In the genomic region with DNA sequence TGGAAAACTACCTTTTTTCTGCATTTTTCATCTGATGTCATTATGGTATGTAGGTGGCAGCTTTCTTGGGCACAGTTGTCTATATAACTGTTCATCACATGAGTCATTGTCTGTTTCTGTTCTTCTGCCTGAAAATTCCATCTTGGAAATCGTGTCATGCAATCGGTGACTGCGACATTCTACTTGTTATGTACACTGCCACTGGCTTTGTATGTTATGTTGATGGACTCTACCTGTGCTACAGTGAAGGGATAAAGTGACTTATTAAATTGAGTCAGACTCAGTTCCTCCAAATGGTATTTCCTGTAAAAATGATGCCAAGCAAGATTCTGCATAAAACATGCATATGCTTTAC, we compare ENCODE assay signal across 10 cellular contexts. TPM values are rescaled to one million over a fixed set of nuclear protein-coding genes. Genes with fewer than 3 reads are reported as not detected.
DNase-seq lines count a peak whose midpoint lies in the region; ATAC-seq and TF ChIP-seq lines count a peak whose summit lies in the region.
"Had no signal": no experiment of that assay in that cellular context is flagged by ENCODE, and none has a peak within 500 bp of the region (broad histone marks: within the 10 kb centered on the region; RNA-seq: fewer than 3 reads in every experiment).

No MANE protein-coding gene starts in this region.

- H3K9me3 ChIP-seq in upper lobe of left lung, result no peaks in the 10 kb centered on the region

- H3K4me1 ChIP-seq in upper lobe of left lung, result peaks cover 23 to 71% (median 66%) of the 10 kb centered on the region in 4 donors

- POLR2A ChIA-PET in HEK293T (lab: Yijun Ruan, JAX), result interaction anchor here (1.1 kb wide), 1 partner anchor 8 kb away, joined by 5 read pairs; no protein-coding TSS in a partner anchor

- intact Hi-C loops in activated naive CD4-positive, alpha-beta T cell treated with anti-CD3 and anti-CD28 coated beads for 36 hours (cut with micrococcal nuclease), result loop anchor here (5.0 to 10.0 kb wide), 2 partner anchors 310 to 1363 kb away; partner anchors contain the start of gene NFYC
- intact Hi-C loops in activated T-helper 1 cell treated with anti-CD3 and anti-CD28 coated beads, Interleukin-12 subunit alpha, Interleukin-12 subunit beta, Interleukin-2, Interleukin-4 antibody, amounts not matched to agents 30 ng/mL and 10 ng/mL and 1 ng/mL, durations not matched to agents 14 hours and 24 hours and 36 hours (cut with micrococcal nuclease), result loop anchor here (10.0 kb wide), 1 partner anchor 427 kb away; the partner anchor contains the start of gene MFSD2A

- H3K36me3 ChIP-seq in upper lobe of left lung, result no peaks in the 10 kb centered on the region

- H3K36me3 Mint-ChIP-seq in activated naive CD4-positive, alpha-beta T cell treated with anti-CD3 and anti-CD28 coated beads for 36 hours (ENCODE audit: low read depth), result peaks cover 83% of the 10 kb centered on the region
- H3K36me3 Mint-ChIP-seq in activated T-helper 1 cell treated with anti-CD3 and anti-CD28 coated beads, Interleukin-12 subunit alpha, Interleukin-12 subunit beta, Interleukin-2, Interleukin-4 antibody, amounts not matched to agents 30 ng/mL and 10 ng/mL and 1 ng/mL, durations not matched to agents 14 hours and 24 hours and 36 hours (ENCODE audit: low read depth), result peaks cover 43% of the 10 kb centered on the region
- peaks cover 28% of the 10 kb centered on the region for H3K36me3 Mint-ChIP-seq in memory B cell

- TF ChIP-seq EP300 in upper lobe of left lung (IDR thresholded peaks at IDR 0.05), result no peak

- CTCF ChIA-PET in activated naive CD4-positive, alpha-beta T cell treated with anti-CD3 and anti-CD28 coated beads for 36 hours (lab: Charles Lee), result interaction anchor here (1.0 to 3.8 kb wide), 6 partner anchors 11 to 67 kb away, joined by 3 to 16 read pairs (median 6); no protein-coding TSS in a partner anchor
- CTCF ChIA-PET in HEK293T (lab: Yijun Ruan, JAX), result interaction anchor here (0.7 to 1.9 kb wide), 3 partner anchors 23 to 238 kb away, joined by 3 to 7 read pairs (median 4); no protein-coding TSS in a partner anchor

- DNase-seq in activated naive CD4-positive, alpha-beta T cell treated with anti-CD3 and anti-CD28 coated beads for 36 hours, result no peak
- DNase-seq in activated naive CD4-positive, alpha-beta T cell treated with anti-CD3 and anti-CD28 coated beads, Interleukin-2, amount 50 U/mL, for 16 hours, result no peak
- DNase-seq in activated T-helper 1 cell treated with anti-CD3 and anti-CD28 coated beads, Interleukin-12 subunit alpha, Interleukin-12 subunit beta, Interleukin-2, Interleukin-4 antibody, amounts not matched to agents 30 ng/mL and 10 ng/mL and 1 ng/mL, durations not matched to agents 14 hours and 24 hours and 36 hours (ENCODE audit: low spot score), result no peak
- DNase-seq in memory B cell (ENCODE audit: low spot score in 2 of 2) (no peak), upper lobe of left lung (no peak), HEK293T (ENCODE audit: extremely low spot score) (no peak)
- DNase-seq: NCI-H82, retina had no signal

- peak overlapping the region; percentile 99 for H3K27ac Mint-ChIP-seq in activated naive CD4-positive, alpha-beta T cell treated with anti-CD3 and anti-CD28 coated beads for 36 hours
- H3K27ac Mint-ChIP-seq in activated T-helper 1 cell treated with anti-CD3 and anti-CD28 coated beads, Interleukin-12 subunit alpha, Interleukin-12 subunit beta, Interleukin-2, Interleukin-4 antibody, amounts not matched to agents 30 ng/mL and 10 ng/mL and 1 ng/mL, durations not matched to agents 14 hours and 24 hours and 36 hours, result peak overlapping the region; percentile 99
- H3K27ac Mint-ChIP-seq in memory B cell, result peak overlapping the region; percentile 100

- peak overlapping the region in 1 of 4 donors; percentile 15 for H3K4me3 ChIP-seq in upper lobe of left lung

- no peaks in the 10 kb centered on the region for H3K9me3 Mint-ChIP-seq in activated naive CD4-positive, alpha-beta T cell treated with anti-CD3 and anti-CD28 coated beads for 36 hours
- H3K9me3 Mint-ChIP-seq in activated T-helper 1 cell treated with anti-CD3 and anti-CD28 coated beads, Interleukin-12 subunit alpha, Interleukin-12 subunit beta, Interleukin-2, Interleukin-4 antibody, amounts not matched to agents 30 ng/mL and 10 ng/mL and 1 ng/mL, durations not matched to agents 14 hours and 24 hours and 36 hours, result no peaks in the 10 kb centered on the region
- H3K9me3 Mint-ChIP-seq in memory B cell, result no peaks in the 10 kb centered on the region

- no peak for TF ChIP-seq POLR2A in upper lobe of left lung (IDR thresholded peaks at IDR 0.05)

- peak overlapping the region; percentile 85 to 93 (median 90) for H3K27ac ChIP-seq in upper lobe of left lung

- peak overlapping the region; percentile 80 for H3K4me3 Mint-ChIP-seq in activated naive CD4-positive, alpha-beta T cell treated with anti-CD3 and anti-CD28 coated beads for 36 hours
- H3K4me3 Mint-ChIP-seq in activated T-helper 1 cell treated with anti-CD3 and anti-CD28 coated beads, Interleukin-12 subunit alpha, Interleukin-12 subunit beta, Interleukin-2, Interleukin-4 antibody, amounts not matched to agents 30 ng/mL and 10 ng/mL and 1 ng/mL, durations not matched to agents 14 hours and 24 hours and 36 hours, result peak overlapping the region; percentile 82
- peak overlapping the region; percentile 85 for H3K4me3 Mint-ChIP-seq in memory B cell

- ATAC-seq in memory B cell (ENCODE audit: low read depth) (no peak), upper lobe of left lung (ENCODE audit: low FRiP score in 2 of 2) (no peak), HG02798 (IDR thresholded peaks at IDR 0.05; ENCODE audit: poor library complexity, unreplicated experiment) (no peak), esophagus mucosa (no peak)

- WGBS in upper lobe of left lung, 2 donors, result 79 to 81% methylated on average over 3 of the region's 3 CpGs

- no peaks in the 10 kb centered on the region for H3K27me3 Mint-ChIP-seq in activated naive CD4-positive, alpha-beta T cell treated with anti-CD3 and anti-CD28 coated beads for 36 hours (ENCODE audit: low read depth)
- H3K27me3 Mint-ChIP-seq in activated T-helper 1 cell treated with anti-CD3 and anti-CD28 coated beads, Interleukin-12 subunit alpha, Interleukin-12 subunit beta, Interleukin-2, Interleukin-4 antibody, amounts not matched to agents 30 ng/mL and 10 ng/mL and 1 ng/mL, durations not matched to agents 14 hours and 24 hours and 36 hours (ENCODE audit: insufficient read depth), result no peaks in the 10 kb centered on the region
- H3K27me3 Mint-ChIP-seq in memory B cell, result no peaks in the 10 kb centered on the region

- H3K4me1 Mint-ChIP-seq in activated naive CD4-positive, alpha-beta T cell treated with anti-CD3 and anti-CD28 coated beads for 36 hours (ENCODE audit: low read depth), result peaks cover 87% of the 10 kb centered on the region
- H3K4me1 Mint-ChIP-seq in activated T-helper 1 cell treated with anti-CD3 and anti-CD28 coated beads, Interleukin-12 subunit alpha, Interleukin-12 subunit beta, Interleukin-2, Interleukin-4 antibody, amounts not matched to agents 30 ng/mL and 10 ng/mL and 1 ng/mL, durations not matched to agents 14 hours and 24 hours and 36 hours (ENCODE audit: low read depth), result peaks cover 91% of the 10 kb centered on the region
- H3K4me1 Mint-ChIP-seq in memory B cell, result peaks cover 62% of the 10 kb centered on the region

- TF ChIP-seq CTCF in upper lobe of left lung (IDR thresholded peaks at IDR 0.05), result no peak

- H3K27me3 ChIP-seq in upper lobe of left lung, result no peaks in the 10 kb centered on the region

TF ChIP-seq in HEK293T, 16 proteins besides CTCF, POLR2A, EP300 and RAD21:
- no peak for TF ChIP-seq TARDBP (IDR thresholded peaks at IDR 0.05)
- TF ChIP-seq FOXK2 (IDR thresholded peaks at IDR 0.05), result no peak
- TF ChIP-seq FOXA1 (IDR thresholded peaks at IDR 0.05), result no peak
- TF ChIP-seq BHLHE40 (IDR thresholded peaks at IDR 0.05; ENCODE audit: borderline replicate concordance), result no peak
- TF ChIP-seq NFRKB (IDR thresholded peaks at IDR 0.05), result no peak
- no peak for TF ChIP-seq SUZ12 (IDR thresholded peaks at IDR 0.05)
- no peak for TF ChIP-seq FOXM1 (IDR thresholded peaks at IDR 0.05; ENCODE audit: borderline replicate concordance)
- no peak for TF ChIP-seq SP1 (IDR thresholded peaks at IDR 0.05)
- no peak for TF ChIP-seq CTBP1 (IDR thresholded peaks at IDR 0.05; ENCODE audit: borderline replicate concordance)
- no peak for TF ChIP-seq ZNF384 (IDR thresholded peaks at IDR 0.05)
- no peak for TF ChIP-seq LEF1 (IDR thresholded peaks at IDR 0.05; ENCODE audit: borderline replicate concordance)
- TF ChIP-seq L3MBTL2 (conservative IDR thresholded peaks at IDR 0.05), result no peak
- no peak for TF ChIP-seq HDGF (IDR thresholded peaks at IDR 0.05; ENCODE audit: borderline replicate concordance)
- no peak for TF ChIP-seq ELF4 (IDR thresholded peaks at IDR 0.05)

RNA-seq across cellular contexts. Expression of gene SMAP2, which starts 8.6 kb away (rescaled TPM):
- total RNA-seq in activated naive CD4-positive, alpha-beta T cell treated with anti-CD3 and anti-CD28 coated beads for 36 hours, result 100 to 1,000 TPM; 390 to 391 TPM
- 196 and 201 TPM in 2 replicates for total RNA-seq in activated T-helper 1 cell treated with anti-CD3 and anti-CD28 coated beads, Interleukin-12 subunit alpha, Interleukin-12 subunit beta, Interleukin-2, Interleukin-4 antibody, amounts not matched to agents 30 ng/mL and 10 ng/mL and 1 ng/mL, durations not matched to agents 14 hours and 24 hours and 36 hours
- total RNA-seq in upper lobe of left lung (10 to 100 TPM; 68.7 to 95.3 (median 72.2) TPM), esophagus mucosa (17.9 TPM)
